13 cellular contexts compared by ENCODE assay signal in genomic region chr17:77999413-78000173, GRCh38. TPM values are rescaled to one million over a fixed set of nuclear protein-coding genes. Genes with fewer than 3 reads are reported as not detected.
A peak's percentile ranks its signal among the peaks of the same experiment; 100 is the strongest.
DNase-seq lines count a peak whose midpoint lies in the region; ATAC-seq and TF ChIP-seq lines count a peak whose summit lies in the region.
"Had no signal": no experiment of that assay in that cellular context is flagged by ENCODE, and none has a peak within 500 bp of the region (broad histone marks: within the 10 kb centered on the region; RNA-seq: fewer than 3 reads in every experiment).

No MANE protein-coding gene starts in this region.

- peaks cover 7% of the 10 kb centered on the region for H3K36me3 Mint-ChIP-seq in activated naive CD8-positive, alpha-beta T cell treated with anti-CD3 and anti-CD28 coated beads, Interleukin-2, amount 50 U/mL, for 24 hours (ENCODE audit: low read depth)

- no peak overlapping the region for H3K27ac ChIP-seq in HL-60 (replicated peaks)
- no peak overlapping the region for H3K27ac ChIP-seq in left lung
- no peak overlapping the region for H3K27ac ChIP-seq in ovary
- no peak overlapping the region for H3K27ac ChIP-seq in suprapubic skin
- H3K27ac ChIP-seq: thyroid gland had no signal

- H3K4me3 Mint-ChIP-seq in activated naive CD8-positive, alpha-beta T cell treated with anti-CD3 and anti-CD28 coated beads, Interleukin-2, amount 50 U/mL, for 24 hours: no peak overlapping the region

- peaks cover 67% of the 10 kb centered on the region for H3K4me1 Mint-ChIP-seq in activated naive CD8-positive, alpha-beta T cell treated with anti-CD3 and anti-CD28 coated beads, Interleukin-2, amount 50 U/mL, for 24 hours

- WGBS in ovary, 3 donors: 94 to 96% (median 95%) methylated on average over 7 of the region's 7 CpGs
- 93% methylated on average over 6 of the region's 7 CpGs for WGBS in suprapubic skin

- no peaks in the 10 kb centered on the region for H3K9me3 ChIP-seq in left lung
- H3K9me3 ChIP-seq in ovary: no peaks in the 10 kb centered on the region
- no peaks in the 10 kb centered on the region for H3K9me3 ChIP-seq in suprapubic skin
- no peaks in the 10 kb centered on the region for H3K9me3 ChIP-seq in MG63
- H3K9me3 ChIP-seq: thyroid gland had no signal

- no peak for TF ChIP-seq POLR2A in ovary (IDR thresholded peaks at IDR 0.05)
- no peak for TF ChIP-seq POLR2A in suprapubic skin (IDR thresholded peaks at IDR 0.05)

- no peaks in the 10 kb centered on the region for H3K9me3 Mint-ChIP-seq in activated naive CD8-positive, alpha-beta T cell treated with anti-CD3 and anti-CD28 coated beads, Interleukin-2, amount 50 U/mL, for 24 hours

- H3K4me3 ChIP-seq in HL-60 (replicated peaks; ENCODE audit: insufficient read depth, low read length) (no peak overlapping the region), left lung (no peak overlapping the region), ovary (no peak overlapping the region), suprapubic skin (no peak overlapping the region), MG63 (no peak overlapping the region)
- H3K4me3 ChIP-seq: thyroid gland had no signal

- peak; percentile 40 for ATAC-seq in activated naive CD8-positive, alpha-beta T cell treated with anti-CD3 and anti-CD28 coated beads, Interleukin-2, amount 50 U/mL, for 24 hours
- ATAC-seq in left lung: peak; percentile 24

- H3K4me1 ChIP-seq in left lung: peaks cover 0 to 37% of the 10 kb centered on the region in 2 donors
- peaks cover 17% of the 10 kb centered on the region for H3K4me1 ChIP-seq in ovary (ENCODE audit: insufficient read depth)
- H3K4me1 ChIP-seq in suprapubic skin: peaks cover 12% of the 10 kb centered on the region

- intact Hi-C loops in left lung (cut with DNase I): no loop called here
- intact Hi-C loops in ovary (cut with DNase I): no loop called here

- H3K27me3 Mint-ChIP-seq in activated naive CD8-positive, alpha-beta T cell treated with anti-CD3 and anti-CD28 coated beads, Interleukin-2, amount 50 U/mL, for 24 hours: no peaks in the 10 kb centered on the region
- H3K27me3 Mint-ChIP-seq: CD4-positive, alpha-beta memory T cell; progenitor cell of endocrine pancreas had no signal

- DNase-seq in AG20443 (ENCODE audit: low spot score) (peak; percentile 20), HL-60 (ENCODE audit: low read depth in 1 of 2, low spot score in 1 of 2) (peak; percentile 47 to 73), left lung (no peak), ovary (no peak), suprapubic skin (ENCODE audit: low spot score in 2 of 2) (no peak), MG63 (no peak)
- DNase-seq in activated naive CD8-positive, alpha-beta T cell treated with anti-CD3 and anti-CD28 coated beads, Interleukin-2, amount 50 U/mL, for 24 hours: no peak
- no peak for DNase-seq in activated CD8-positive, alpha-beta memory T cell treated with anti-CD3 and anti-CD28 coated beads for 24 hours
- DNase-seq: activated T-cell treated with anti-CD3 and anti-CD28 coated beads for 4 hours; CD4-positive, alpha-beta memory T cell; NCI-H1436 treated with DMSO at 0.1 percent for 48 hours; thyroid gland had no signal

- TF ChIP-seq EP300 in ovary (IDR thresholded peaks at IDR 0.05) (no peak), suprapubic skin (IDR thresholded peaks at IDR 0.05) (no peak)

- no peak for TF ChIP-seq CTCF in HL-60 (IDR thresholded peaks at IDR 0.05; ENCODE audit: insufficient read depth, low read length)
- TF ChIP-seq CTCF in left lung (IDR thresholded peaks at IDR 0.05): no peak
- no peak for TF ChIP-seq CTCF in ovary (IDR thresholded peaks at IDR 0.05)
- TF ChIP-seq CTCF in suprapubic skin (IDR thresholded peaks at IDR 0.05): no peak

- H3K36me3 ChIP-seq in left lung (no peaks in the 10 kb centered on the region), ovary (no peaks in the 10 kb centered on the region), suprapubic skin (no peaks in the 10 kb centered on the region), MG63 (no peaks in the 10 kb centered on the region)
- H3K36me3 ChIP-seq: thyroid gland had no signal

- no peaks in the 10 kb centered on the region for H3K27me3 ChIP-seq in HL-60 (ENCODE audit: insufficient read depth, poor library complexity, severe bottlenecking)
- H3K27me3 ChIP-seq in left lung: no peaks in the 10 kb centered on the region
- H3K27me3 ChIP-seq in ovary: no peaks in the 10 kb centered on the region
- H3K27me3 ChIP-seq in suprapubic skin: no peaks in the 10 kb centered on the region
- no peaks in the 10 kb centered on the region for H3K27me3 ChIP-seq in MG63
- H3K27me3 ChIP-seq: thyroid gland had no signal

- H3K27ac Mint-ChIP-seq in activated naive CD8-positive, alpha-beta T cell treated with anti-CD3 and anti-CD28 coated beads, Interleukin-2, amount 50 U/mL, for 24 hours: no peak overlapping the region
- H3K27ac Mint-ChIP-seq: progenitor cell of endocrine pancreas had no signal

RNA-seq across cellular contexts. Expression of gene TNRC6C, which starts 41.1 kb away (rescaled TPM):
- total RNA-seq in left lung: 10 to 100 TPM; 14.0 to 18.8 TPM
- total RNA-seq in ovary: 10 to 100 TPM in 6 of 7 donors, 1 to 10 TPM in 1; 9.2 to 45.3 (median 32.5) TPM
- polyA plus RNA-seq in ovary: 10 to 100 TPM in 1 of 2 donors, 1 to 10 TPM in 1; 8.7 to 12.1 TPM
- total RNA-seq in suprapubic skin: 10 to 100 TPM in 2 of 4 donors, 1 to 10 TPM in 2; 4.8 to 14.5 (median 11.6) TPM
- total RNA-seq in MG63 (2014; rRNA removed; shearing (Covaris generic); ENCODE audit: low replicate concordance): 3.2 and 4.5 TPM in 2 replicates

Comparison
In these comparisons a context has a peak if more than half of its experiments do, and no peak if none do; other contexts are left out.
1. DNase-seq: peak in AG20443 (single experiment) and HL-60 (2 of 2); none in activated naive CD8-positive, alpha-beta T cell treated with anti-CD3 and anti-CD28 coated beads, Interleukin-2, amount 50 U/mL, for 24 hours (single experiment), left lung (0 of 2), ovary (0 of 5), suprapubic skin (0 of 2), activated CD8-positive, alpha-beta memory T cell treated with anti-CD3 and anti-CD28 coated beads for 24 hours (single experiment) and MG63 (single experiment).